23 cellular contexts compared by ENCODE assay signal in the genomic region with DNA sequence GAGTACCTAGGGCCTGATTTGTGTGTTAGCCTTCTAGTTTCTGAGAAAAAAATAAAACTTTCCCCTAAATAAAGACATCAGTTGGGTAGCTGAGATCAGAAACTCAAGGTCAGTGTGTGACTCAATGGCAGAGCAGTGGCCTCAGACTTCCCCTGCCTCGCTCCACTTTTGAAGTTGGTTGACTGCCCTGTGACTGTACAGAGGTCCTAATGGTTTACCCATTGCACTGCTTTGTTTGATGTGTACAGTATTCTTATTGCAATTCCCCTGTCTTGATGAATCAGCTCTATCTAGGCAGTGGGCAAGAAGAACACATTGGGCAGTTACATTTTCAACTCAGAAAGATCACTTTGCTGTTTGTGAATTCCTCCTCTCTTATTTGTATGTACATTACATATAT.
A peak's percentile ranks its signal among the peaks of the same experiment; 100 is the strongest.
DNase-seq lines count a peak whose midpoint lies in the region; ATAC-seq, FAIRE-seq and TF ChIP-seq lines count a peak whose summit lies in the region.
"Had no signal": no experiment of that assay in that cellular context is flagged by ENCODE, and none has a peak within 500 bp of the region (broad histone marks: within the 10 kb centered on the region; RNA-seq: fewer than 3 reads in every experiment).

No MANE protein-coding gene starts in this region.

- H3K36me3 Mint-ChIP-seq in astrocyte (ENCODE audit: low read depth, unreplicated experiment): no peaks in the 10 kb centered on the region

- no peaks in the 10 kb centered on the region for H3K4me1 ChIP-seq in astrocyte (ENCODE audit: insufficient read depth, low read length)
- H3K4me1 ChIP-seq in smooth muscle cell (ENCODE audit: low read depth): no peaks in the 10 kb centered on the region

- DNase-seq in RCC 7860 (ENCODE audit: low spot score) (peak; percentile 36), astrocyte (ENCODE audit: low read depth) (peak; percentile 43), iris pigment epithelial cell (ENCODE audit: low read depth) (peak; percentile 11), smooth muscle cell (lab: John Stamatoyannopoulos, UW; ENCODE audit: unreplicated experiment) (no peak), GM10248 (ENCODE audit: extremely low spot score) (no peak), NCI-H2196 treated with DMSO at 0.1 percent for 48 hours (lab: John Stamatoyannopoulos, UW; ENCODE audit: unreplicated experiment) (no peak)
- no peak for DNase-seq in stimulated activated naive CD4-positive, alpha-beta T cell treated with Interleukin-2 at 50 U/mL for 16 hours (lab: John Stamatoyannopoulos, UW)
- DNase-seq: AML-193; Caco-2; CD4-positive, alpha-beta T cell; GOT3; H7; IMR-90 had no signal

- WGBS in smooth muscle cell (ENCODE audit: low lambda C conversion rate): 42% methylated on average over 1 of the region's 1 CpG

- CTCF ChIA-PET in GM10248 (lab: Yijun Ruan, JAX): no interaction called here

- H3K27me3 Mint-ChIP-seq in astrocyte (ENCODE audit: low read depth, unreplicated experiment): peaks cover 5% of the 10 kb centered on the region

- H3K27ac ChIP-seq in astrocyte (ENCODE audit: low read depth, low read length) (no peak overlapping the region), smooth muscle cell (ENCODE audit: low read depth) (no peak overlapping the region)
- H3K27ac ChIP-seq: C4-2B, HL-60 had no signal

- H3K36me3 ChIP-seq in astrocyte (ENCODE audit: insufficient read depth, low read length) (no peaks in the 10 kb centered on the region), smooth muscle cell (ENCODE audit: low read depth) (no peaks in the 10 kb centered on the region)

- H2AFZ ChIP-seq in astrocyte (ENCODE audit: low read depth, low read length) (peak overlapping the region; percentile 16), smooth muscle cell (ENCODE audit: low read depth) (no peak overlapping the region)

- no peaks in the 10 kb centered on the region for H3F3A ChIP-seq in smooth muscle cell (ENCODE audit: low read depth)

- H3K4me3 ChIP-seq in astrocyte (ENCODE audit: insufficient read depth, low read depth, low read length): no peak overlapping the region
- no peak overlapping the region for H3K4me3 ChIP-seq in smooth muscle cell
- H3K4me3 ChIP-seq: K562 had no signal

- FAIRE-seq in RCC 7860 (lab: Jason Lieb, UNC): peak; percentile 48
- no peak for FAIRE-seq in astrocyte (lab: Jason Lieb, UNC)
- FAIRE-seq: A204.1, D721Med, G401.6, GM12892, GM18507, HTR-8/SVneo, K562 had no signal

- no peaks in the 10 kb centered on the region for H3K27me3 ChIP-seq in astrocyte (ENCODE audit: insufficient read depth, low read length)
- H3K27me3 ChIP-seq in smooth muscle cell (ENCODE audit: low read depth): peaks cover 9% of the 10 kb centered on the region

- no peak for ATAC-seq in GM19463 (IDR thresholded peaks at IDR 0.05; ENCODE audit: unreplicated experiment)
- ATAC-seq: K562 had no signal

- POLR2A ChIA-PET in GM10248 (lab: Yijun Ruan, JAX): no interaction called here

- H3K9me3 Mint-ChIP-seq in astrocyte (ENCODE audit: unreplicated experiment): no peaks in the 10 kb centered on the region
- H3K9me3 Mint-ChIP-seq: CD4-positive, alpha-beta T cell had no signal

- H3K9me3 ChIP-seq in astrocyte (ENCODE audit: insufficient read depth, low read depth, low read length) (no peaks in the 10 kb centered on the region), smooth muscle cell (replicated peaks; ENCODE audit: low read depth) (no peaks in the 10 kb centered on the region)
- H3K9me3 ChIP-seq: Caco-2 had no signal

- H3K4me3 Mint-ChIP-seq in astrocyte (ENCODE audit: unreplicated experiment): no peak overlapping the region
- H3K4me3 Mint-ChIP-seq: CD4-positive, alpha-beta T cell had no signal

- H3K4me2 ChIP-seq in astrocyte (ENCODE audit: low read length): no peak overlapping the region
- H3K4me2 ChIP-seq in smooth muscle cell: peak overlapping the region; percentile 15

- H4K20me1 ChIP-seq in astrocyte (ENCODE audit: insufficient read depth, low read length): no peaks in the 10 kb centered on the region
- H4K20me1 ChIP-seq in smooth muscle cell (ENCODE audit: low read depth): no peaks in the 10 kb centered on the region

- H3K9ac ChIP-seq in astrocyte (ENCODE audit: low read length): no peak overlapping the region
- no peak overlapping the region for H3K9ac ChIP-seq in smooth muscle cell (ENCODE audit: low read depth)

- TF ChIP-seq CTCF in astrocyte (IDR thresholded peaks at IDR 0.05; ENCODE audit: insufficient read depth, low read depth, low read length) (no peak), smooth muscle cell (IDR thresholded peaks at IDR 0.05; ENCODE audit: borderline replicate concordance, insufficient read depth, poor library complexity, severe bottlenecking) (no peak), GM10248 (IDR thresholded peaks at IDR 0.05; ENCODE audit: control extremely low read depth, extremely low read depth, low read depth, missing control alignments) (no peak)

- H3K79me2 ChIP-seq in astrocyte (ENCODE audit: insufficient read depth, low read length): no peaks in the 10 kb centered on the region
- no peaks in the 10 kb centered on the region for H3K79me2 ChIP-seq in smooth muscle cell (ENCODE audit: low read depth)

- peaks cover 6% of the 10 kb centered on the region for H3K4me1 Mint-ChIP-seq in astrocyte (ENCODE audit: low read depth, unreplicated experiment)

- H3K27ac Mint-ChIP-seq in astrocyte (ENCODE audit: unreplicated experiment): no peak overlapping the region
- H3K27ac Mint-ChIP-seq: CD4-positive, alpha-beta T cell had no signal

Comparison
In these comparisons a context has a peak if more than half of its experiments do, and no peak if none do; other contexts are left out.
1. DNase-seq: peak in RCC 7860 (single experiment), astrocyte (single experiment) and iris pigment epithelial cell (single experiment); none in smooth muscle cell (single experiment), GM10248 (single experiment), NCI-H2196 treated with DMSO at 0.1 percent for 48 hours (single experiment) and stimulated activated naive CD4-positive, alpha-beta T cell treated with Interleukin-2 at 50 U/mL for 16 hours (single experiment).